Comparison of ENCODE assay signal across 28 cellular contexts in genomic region chr13:72652681-72653080, GRCh38.
DNase-seq lines count a peak whose midpoint lies in the region; ATAC-seq and TF ChIP-seq lines count a peak whose summit lies in the region.
"Had no signal": no experiment of that assay in that cellular context is flagged by ENCODE, and none has a peak within 500 bp of the region (broad histone marks: within the 10 kb centered on the region; RNA-seq: fewer than 3 reads in every experiment).

No MANE protein-coding gene starts in this region.

- 13 to 22% methylated on average over 2 of the region's 2 CpGs for WGBS in body of pancreas, 2 donors

- no peaks in the 10 kb centered on the region for H3K4me1 ChIP-seq in body of pancreas
- H3K4me1 ChIP-seq: prostate gland, testis had no signal

- TF ChIP-seq POLR2A in body of pancreas (IDR thresholded peaks at IDR 0.05): no peak

- no peak overlapping the region for H3K4me3 ChIP-seq in astrocyte of the spinal cord (ENCODE audit: low read depth, low read length)
- H3K4me3 ChIP-seq in body of pancreas: no peak overlapping the region
- H3K4me3 ChIP-seq: MG63, prostate gland, testis had no signal

- TF ChIP-seq CTCF in astrocyte of the spinal cord (IDR thresholded peaks at IDR 0.05; ENCODE audit: low read depth, low read length) (no peak), body of pancreas (IDR thresholded peaks at IDR 0.05) (no peak)

- in situ Hi-C loops in astrocyte of the spinal cord (cut with HindIII; ENCODE audit: low sequenced_read_pairs): no loop called here

- H3K27ac ChIP-seq in epithelial cell of prostate: peak overlapping the region; percentile 13
- H3K27ac ChIP-seq in body of pancreas: no peak overlapping the region
- H3K27ac ChIP-seq: prostate gland, testis had no signal

- ATAC-seq in HG03354 (IDR thresholded peaks at IDR 0.05; ENCODE audit: poor library complexity, severe bottlenecking, unreplicated experiment) (peak; percentile 46), body of pancreas (no peak)
- ATAC-seq: activated T-helper 17 cell treated with anti-CD3 and anti-CD28 coated beads, Interleukin-2, amount 50 U/mL, for 72 hours; esophagus mucosa; left ventricle myocardium superior had no signal

- H3K9me3 ChIP-seq in body of pancreas: no peaks in the 10 kb centered on the region
- H3K9me3 ChIP-seq: MG63, prostate gland, testis had no signal

- intact Hi-C loops in body of pancreas (cut with DNase I): no loop called here

- no peaks in the 10 kb centered on the region for H3K27me3 ChIP-seq in body of pancreas
- H3K27me3 ChIP-seq: testis had no signal

- H3K36me3 ChIP-seq in body of pancreas (replicated peaks in 1 of 2; ENCODE audit: insufficient read depth in 1 of 2, low read depth in 2 of 2): no peaks in the 10 kb centered on the region
- H3K36me3 ChIP-seq: MG63, prostate gland had no signal

- DNase-seq in astrocyte of the spinal cord (ENCODE audit: low read depth, low spot score) (peak; percentile 25), epithelial cell of prostate (ENCODE audit: low read depth, low spot score) (no peak), pulmonary artery endothelial cell (ENCODE audit: low read depth, low spot score) (peak; percentile 11), body of pancreas (no peak), NCI-H1048 (lab: John Stamatoyannopoulos, UW) (no peak), C1 segment of cervical spinal cord (lab: John Stamatoyannopoulos, UW) (no peak), KG1 (lab: John Stamatoyannopoulos, UW) (no peak)
- DNase-seq: activated CD4-positive, alpha-beta memory T cell treated with anti-CD3 and anti-CD28 coated beads for 36 hours; activated CD4-positive, CD25-positive, alpha-beta regulatory T cell treated with anti-CD3 and anti-CD28 coated beads, Interleukin-2, amount 50 U/mL, for 72 hours; activated naive CD4-positive, alpha-beta T cell treated with anti-CD3 and anti-CD28 coated beads, Interleukin-2, amount 50 U/mL, for 16 hours; amniotic stem cell; CD4-positive, alpha-beta T cell; effector CD4-positive, alpha-beta T cell; EL; foreskin melanocyte; H7; left ventricle myocardium superior; MG63; naive B cell; NCI-H2107; NCI-H774; nucleus accumbens; stimulated activated naive CD4-positive, alpha-beta T cell treated with Interleukin-2 at 50 U/mL for 16 hours; testis had no signal

Comparison
In these comparisons a context has a peak if more than half of its experiments do, and no peak if none do; other contexts are left out.
1. DNase-seq: peak in astrocyte of the spinal cord (single experiment) and pulmonary artery endothelial cell (single experiment); none in epithelial cell of prostate (single experiment), body of pancreas (0 of 4), NCI-H1048 (single experiment), C1 segment of cervical spinal cord (0 of 14) and KG1 (single experiment).